12 cellular contexts compared by ENCODE assay signal in genomic region chr4:99317811-99318210, GRCh38. TPM values are rescaled to one million over a fixed set of nuclear protein-coding genes. Genes with fewer than 3 reads are reported as not detected.
DNase-seq lines count a peak whose midpoint lies in the region; ATAC-seq, FAIRE-seq and TF ChIP-seq lines count a peak whose summit lies in the region.
"Not testable (repeated sequence)": the region's sequence is repeated elsewhere in the genome, so short reads cannot be mapped to it uniquely, and the experiment has no call there.
"Had no signal": no experiment of that assay in that cellular context is flagged by ENCODE, and none has a peak within 500 bp of the region (broad histone marks: within the 10 kb centered on the region; RNA-seq: fewer than 3 reads in every experiment).

No MANE protein-coding gene starts in this region.

- BruUV-seq in IMR-90 (replicated peaks; lab: Mats Ljungman, UMichigan), result not testable (repeated sequence)

- H3K9me1 ChIP-seq in IMR-90 (ENCODE audit: insufficient read depth, low read length), result not testable (repeated sequence)

- DNase-seq in IMR-90; ascending aorta (ENCODE audit: low spot score in 2 of 2); H1 (ENCODE audit: low read depth in 1 of 2, low spot score in 2 of 2); left ventricle myocardium inferior; lower lobe of right lung; sigmoid colon; transverse colon: not testable (repeated sequence)

- not testable (repeated sequence) for H3K4me1 ChIP-seq in IMR-90 (ENCODE audit: control insufficient read depth, insufficient read depth, low read length); H1 (replicated peaks in 1 of 4; ENCODE audit: control insufficient read depth in 3 of 4, insufficient read depth in 4 of 4, low read length in 3 of 4); left ventricle myocardium inferior; lower lobe of right lung; sigmoid colon; transverse colon
- H3K4me1 ChIP-seq in ascending aorta, result peaks cover 6 to 12% of the 10 kb centered on the region in 2 donors

- POLR2A ChIA-PET in IMR-90 (lab: Charles Lee; ENCODE audit: unreplicated experiment); H1 (lab: Charles Lee; ENCODE audit: partially characterized antibody): not testable (repeated sequence)

- not testable (repeated sequence) for H3K79me2 ChIP-seq in H1 (ENCODE audit: control insufficient read depth in 1 of 2, insufficient read depth in 2 of 2, low read length in 2 of 2)

- in situ Hi-C loops in IMR-90 (cut with MboI; ENCODE audit: low sequenced_read_pairs); transverse colon (cut with MboI; ENCODE audit: low pct_ligation_motif_present in 1 of 4, low pct_unique_long_range_greater_than_20kb in 1 of 4, low sequenced_read_pairs in 3 of 4): not testable (repeated sequence)

- dilution Hi-C loops in IMR-90 (cut with HindIII; ENCODE audit: low sequenced_read_pairs, unreplicated experiment), result not testable (repeated sequence)

- WGBS in IMR-90 (ENCODE audit: extremely low coverage in 2 of 2, insufficient read length in 1 of 2), 2 experiments, result no CpG with 5 or more reads among the region's 8 CpGs
- 86% methylated on average over 8 of the region's 8 CpGs; no CpG with 5 or more reads in 1 of the 2 experiments for WGBS in H1 (ENCODE audit: extremely low coverage in 1 of 2, insufficient coverage in 1 of 2, insufficient read length in 1 of 2, insufficient replicate concordance in 2 of 2, low coverage in 1 of 2, low lambda C conversion rate in 2 of 2, missing lambda C conversion rate in 1 of 2), 2 experiments
- 91 to 93% methylated on average over 8 of the region's 8 CpGs for WGBS in sigmoid colon, 2 donors
- 63 to 86% methylated on average over 5 to 8 of the region's 8 CpGs for WGBS in transverse colon (ENCODE audit: low coverage in 1 of 2), 2 donors

- H2BK15ac ChIP-seq in IMR-90 (ENCODE audit: low read depth, low read length), result peak overlapping the region; percentile 7; the same call in 1 of the 3 replicates
- not testable (repeated sequence) for H2BK15ac ChIP-seq in H1 (ENCODE audit: low read length)

- H3K4me2 ChIP-seq in IMR-90 (ENCODE audit: low read depth, low read length); H1 (ENCODE audit: insufficient read depth in 1 of 2, low read depth in 2 of 2, low read length in 2 of 2): not testable (repeated sequence)

- H3K9ac ChIP-seq in IMR-90 (ENCODE audit: low read depth, low read length); H1 (replicated peaks in 1 of 4; ENCODE audit: extremely low read depth in 1 of 4, low read depth in 3 of 4, low read length in 3 of 4): not testable (repeated sequence)

- not testable (repeated sequence) for H3K9me3 ChIP-seq in IMR-90 (ENCODE audit: control insufficient read depth, insufficient read depth, low read length); ascending aorta; H1 (ENCODE audit: insufficient read depth in 2 of 2, low read depth in 1 of 2, low read length in 1 of 2); left ventricle myocardium inferior (replicated peaks); lower lobe of right lung; sigmoid colon; transverse colon

- not testable (repeated sequence) for H4K8ac ChIP-seq in IMR-90 (ENCODE audit: low read depth in 2 of 2, low read length in 2 of 2); H1 (ENCODE audit: extremely low read depth, insufficient read depth, low read length)

- not testable (repeated sequence) for FAIRE-seq in H1 (lab: Jason Lieb, UNC)

- not testable (repeated sequence) for H3K27me3 ChIP-seq in IMR-90 (ENCODE audit: control insufficient read depth, insufficient read depth, low read length); ascending aorta; H1 (replicated peaks in 1 of 4; ENCODE audit: control insufficient read depth in 3 of 4, extremely low read depth in 1 of 4, insufficient read depth in 3 of 4, low read length in 3 of 4); left ventricle myocardium inferior (ENCODE audit: low read depth); lower lobe of right lung (ENCODE audit: low read depth); sigmoid colon; transverse colon

- not testable (repeated sequence) for H3K79me1 ChIP-seq in IMR-90 (ENCODE audit: low read depth in 1 of 2, low read length in 2 of 2); H1 (ENCODE audit: low read depth, low read length)

- H2BK12ac ChIP-seq in H1 (ENCODE audit: low read depth, low read length), result not testable (repeated sequence)

- intact Hi-C loops in IMR-90 (cut with micrococcal nuclease); ascending aorta (cut with DNase I); left ventricle myocardium inferior (cut with micrococcal nuclease); lower lobe of right lung (cut with DNase I); sigmoid colon (cut with DNase I); transverse colon (cut with DNase I; ENCODE audit: low total_unique reads): not testable (repeated sequence)

- not testable (repeated sequence) for TF ChIP-seq EP300 in H1 (IDR thresholded peaks at IDR 0.05; ENCODE audit: borderline replicate concordance in 1 of 2, low read depth in 2 of 2, low read length in 2 of 2); sigmoid colon (IDR thresholded peaks at IDR 0.05); transverse colon (IDR thresholded peaks at IDR 0.05; ENCODE audit: low read depth)

- not testable (repeated sequence) for TF ChIP-seq CTCF in IMR-90 (conservative IDR thresholded peaks at IDR 0.05; ENCODE audit: low read depth, low read length); ascending aorta (IDR thresholded peaks at IDR 0.05); H1 (IDR thresholded peaks at IDR 0.05; ENCODE audit: control extremely low read depth in 1 of 3, insufficient read depth in 1 of 3, low read depth in 1 of 3, low read length in 3 of 3); left ventricle myocardium inferior (IDR thresholded peaks at IDR 0.05; ENCODE audit: borderline replicate concordance); lower lobe of right lung (IDR thresholded peaks at IDR 0.05); sigmoid colon (IDR thresholded peaks at IDR 0.05); transverse colon (IDR thresholded peaks at IDR 0.05)

- H3K36me3 ChIP-seq in IMR-90 (ENCODE audit: control insufficient read depth, insufficient read depth, low read length) (peaks cover 16% of the 10 kb centered on the region; the same call in 1 of the 2 replicates), ascending aorta (peaks cover 4 to 44% of the 10 kb centered on the region in 2 donors), lower lobe of right lung (peaks cover 21% of the 10 kb centered on the region)
- not testable (repeated sequence) for H3K36me3 ChIP-seq in H1 (ENCODE audit: control insufficient read depth in 2 of 4, insufficient read depth in 4 of 4, low read length in 3 of 4); left ventricle myocardium inferior; sigmoid colon; transverse colon

- ATAC-seq in IMR-90 (ENCODE audit: low read depth); lower lobe of right lung: not testable (repeated sequence)

- H2AK5ac ChIP-seq in IMR-90 (ENCODE audit: low read depth, low read length); H1 (ENCODE audit: low read depth, low read length): not testable (repeated sequence)

- not testable (repeated sequence) for H2AFZ ChIP-seq in IMR-90 (replicated peaks; ENCODE audit: low read length, poor library complexity)
- peak overlapping the region; percentile 28 for H2AFZ ChIP-seq in H1 (ENCODE audit: low read length)

- H3K4ac ChIP-seq in IMR-90 (ENCODE audit: low read depth, low read length), result peak overlapping the region; percentile 1; the same call in 1 of the 2 replicates
- H3K4ac ChIP-seq in H1 (replicated peaks; ENCODE audit: insufficient read length, low read depth, low read length), result not testable (repeated sequence)

- TF ChIP-seq RAD21 in IMR-90 (IDR thresholded peaks at IDR 0.05; ENCODE audit: low read length); H1 (IDR thresholded peaks at IDR 0.05 in 1 of 2, conservative IDR thresholded peaks at IDR 0.05 in 1 of 2; ENCODE audit: low read depth in 2 of 2, low read length in 2 of 2): not testable (repeated sequence)

- H3K56ac ChIP-seq in IMR-90 (ENCODE audit: extremely low read depth, insufficient read depth, low read length); H1 (replicated peaks; ENCODE audit: insufficient read length, low read depth, low read length): not testable (repeated sequence)

- H3K14ac ChIP-seq in IMR-90 (replicated peaks; ENCODE audit: low read depth, low read length); H1 (ENCODE audit: insufficient read length): not testable (repeated sequence)

- H2BK120ac ChIP-seq in IMR-90 (ENCODE audit: low read depth, low read length), result peak overlapping the region; percentile 52
- not testable (repeated sequence) for H2BK120ac ChIP-seq in H1 (replicated peaks; ENCODE audit: low read depth, low read length)

- not testable (repeated sequence) for H4K20me1 ChIP-seq in IMR-90 (ENCODE audit: insufficient read depth, low read length); H1 (replicated peaks in 1 of 2; ENCODE audit: control insufficient read depth in 1 of 2, insufficient read depth in 2 of 2, low read length in 2 of 2)

- CTCF ChIA-PET in IMR-90 (lab: Yijun Ruan, JAX); H1 (lab: Charles Lee; ENCODE audit: partially characterized antibody): not testable (repeated sequence)

- H2BK5ac ChIP-seq in IMR-90 (ENCODE audit: low read depth, low read length, poor library complexity, severe bottlenecking); H1 (ENCODE audit: low read depth, low read length): not testable (repeated sequence)

- not testable (repeated sequence) for H4K91ac ChIP-seq in IMR-90 (ENCODE audit: insufficient read depth, low read depth, low read length); H1 (replicated peaks; ENCODE audit: insufficient read length, low read length)

- not testable (repeated sequence) for H2AK9ac ChIP-seq in IMR-90 (replicated peaks; ENCODE audit: low read depth, low read length, poor library complexity)

- H4K5ac ChIP-seq in IMR-90 (ENCODE audit: low read depth, low read length), result peak overlapping the region; percentile 71; the same call in 1 of the 2 replicates
- not testable (repeated sequence) for H4K5ac ChIP-seq in H1 (ENCODE audit: insufficient read length, low read depth, low read length)

- not testable (repeated sequence) for H3K23ac ChIP-seq in IMR-90 (ENCODE audit: low read depth, low read length); H1 (ENCODE audit: insufficient read length)

- H2BK20ac ChIP-seq in IMR-90 (ENCODE audit: low read depth, low read length); H1 (ENCODE audit: low read length): not testable (repeated sequence)

- H3K4me3 ChIP-seq in IMR-90 (ENCODE audit: insufficient read depth, low read depth, low read length); H1 (ENCODE audit: extremely low read depth in 1 of 4, insufficient read depth in 2 of 4, low read depth in 3 of 4, low read length in 4 of 4): not testable (repeated sequence)
- peak overlapping the region in 1 of 2 donors; percentile 41 for H3K4me3 ChIP-seq in ascending aorta
- peak overlapping the region; percentile 56 for H3K4me3 ChIP-seq in left ventricle myocardium inferior
- H3K4me3 ChIP-seq in lower lobe of right lung, result peak overlapping the region; percentile 51
- H3K4me3 ChIP-seq in sigmoid colon, result peak overlapping the region; percentile 7 to 35 (median 22)
- H3K4me3 ChIP-seq in transverse colon, result peak overlapping the region in 1 of 4 donors; percentile 33

- TF ChIP-seq POLR2A in IMR-90 (IDR thresholded peaks at IDR 0.05; ENCODE audit: low read depth, low read length); H1 (IDR thresholded peaks at IDR 0.05; ENCODE audit: control extremely low read depth in 1 of 2, low read depth in 2 of 2, low read length in 2 of 2); sigmoid colon (IDR thresholded peaks at IDR 0.05); transverse colon (IDR thresholded peaks at IDR 0.05): not testable (repeated sequence)

- not testable (repeated sequence) for H3K23me2 ChIP-seq in H1 (ENCODE audit: low read depth, low read length)

- peak overlapping the region; percentile 63; the same call in 1 of the 2 replicates for H3K18ac ChIP-seq in IMR-90 (ENCODE audit: low read depth, low read length)
- not testable (repeated sequence) for H3K18ac ChIP-seq in H1 (ENCODE audit: extremely low read depth, low read length)

- not testable (repeated sequence) for H3K27ac ChIP-seq in IMR-90 (ENCODE audit: insufficient read depth, low read length); H1 (ENCODE audit: low read depth, low read length)
- H3K27ac ChIP-seq in ascending aorta (peak overlapping the region; percentile 64 to 82), left ventricle myocardium inferior (replicated peaks) (peak overlapping the region; percentile 83), lower lobe of right lung (peak overlapping the region; percentile 65), sigmoid colon (peak overlapping the region; percentile 4 to 48 (median 28)), transverse colon (peak overlapping the region; percentile 8 to 44 (median 32))

RNA-seq across cellular contexts. Expression of gene ADH1B, which starts 3.4 kb away (rescaled TPM):
- total RNA-seq in IMR-90 (2012; rRNA removed), result under 0.01 and 0.36 TPM in 2 replicates
- 0.10 and 0.46 TPM in 2 replicates for polyA plus RNA-seq in IMR-90 (2012; rRNA removed)
- polyA plus RNA-seq in IMR-90 (2012; cell fraction: cytosol; rRNA removed), result 0.40 TPM in 1 of 2 replicates, not detected in the other
- 0.08 and 1.1 TPM in 2 replicates for polyA plus RNA-seq in IMR-90 (2012; cell fraction: nucleus; rRNA removed; ENCODE audit: low replicate concordance)
- 650 TPM for total RNA-seq in ascending aorta
- total RNA-seq in H1 (2021; fragmentation: NEBNext Ultra II Directional; extraction: Animal tissue kit (Norgen Biotek cat#: 25700)), result not detected in 2 replicates
- not detected in 2 replicates for polyA plus RNA-seq in H1 (2011; rRNA removed)
- polyA plus RNA-seq in H1 (2011; cell fraction: cytosol; rRNA removed), result not detected
- not detected for polyA plus RNA-seq in H1 (2011; cell fraction: nucleus; rRNA removed)
- not detected in 4 replicates for polyA plus RNA-seq in H1 (2012, experiment 1 of 2)
- not detected for polyA plus RNA-seq in H1 (2012, experiment 2 of 2)
- not detected for polyA plus RNA-seq in H1 (2013, experiment 1 of 2)
- not detected for polyA plus RNA-seq in H1 (2013, experiment 2 of 2)
- polyA minus RNA-seq in H1 (2011; rRNA and poly(A)+ RNA removed), result not detected in 2 replicates
- not detected for polyA minus RNA-seq in H1 (2011; cell fraction: cytosol; rRNA and poly(A)+ RNA removed)
- not detected for polyA minus RNA-seq in H1 (2011; cell fraction: nucleus; rRNA and poly(A)+ RNA removed)
- total RNA-seq in left ventricle myocardium inferior, result 91.9 TPM
- 644 TPM for total RNA-seq in lower lobe of right lung
- 100 to 1,000 TPM; 270 to 906 (median 466) TPM for total RNA-seq in sigmoid colon
- 100 to 1,000 TPM in 2 of 3 donors, 10 to 100 TPM in 1; 35.4 to 548 (median 171) TPM for polyA plus RNA-seq in sigmoid colon
- 100 to 1,000 TPM in 2 of 4 donors, 10 to 100 TPM in 2; 64.3 to 318 (median 114) TPM for total RNA-seq in transverse colon
- total RNA-seq: A172, Calu3, H4, PC-3 had no signal

RNA-seq across cellular contexts. Expression of gene ADH1A, which starts 27.0 kb away (rescaled TPM):
- total RNA-seq in IMR-90 (2012; rRNA removed), result not detected in 2 replicates
- not detected in 2 replicates for polyA plus RNA-seq in IMR-90 (2012; rRNA removed)
- polyA plus RNA-seq in IMR-90 (2012; cell fraction: cytosol; rRNA removed), result not detected in 2 replicates
- not detected in 2 replicates for polyA plus RNA-seq in IMR-90 (2012; cell fraction: nucleus; rRNA removed; ENCODE audit: low replicate concordance)
- not detected for total RNA-seq in ascending aorta
- not detected in 2 replicates for total RNA-seq in H1 (2021; fragmentation: NEBNext Ultra II Directional; extraction: Animal tissue kit (Norgen Biotek cat#: 25700))
- polyA plus RNA-seq in H1 (2011; rRNA removed), result not detected in 2 replicates
- not detected for polyA plus RNA-seq in H1 (2011; cell fraction: cytosol; rRNA removed)
- not detected for polyA plus RNA-seq in H1 (2011; cell fraction: nucleus; rRNA removed)
- not detected in 4 replicates for polyA plus RNA-seq in H1 (2012, experiment 1 of 2)
- not detected for polyA plus RNA-seq in H1 (2012, experiment 2 of 2)
- polyA plus RNA-seq in H1 (2013, experiment 1 of 2), result not detected
- not detected for polyA plus RNA-seq in H1 (2013, experiment 2 of 2)
- not detected in 2 replicates for polyA minus RNA-seq in H1 (2011; rRNA and poly(A)+ RNA removed)
- polyA minus RNA-seq in H1 (2011; cell fraction: cytosol; rRNA and poly(A)+ RNA removed), result not detected
- not detected for polyA minus RNA-seq in H1 (2011; cell fraction: nucleus; rRNA and poly(A)+ RNA removed)
- 0.36 TPM for total RNA-seq in left ventricle myocardium inferior
- total RNA-seq in lower lobe of right lung, result 3.0 TPM
- total RNA-seq in sigmoid colon, result not detected
- polyA plus RNA-seq in sigmoid colon, result not detected
- not detected for total RNA-seq in transverse colon
- total RNA-seq: A172, Calu3, H4, PC-3 had no signal
- polyA plus RNA-seq: BJ had no signal

RNA-seq across cellular contexts. Expression of gene ADH1C, which starts 34.7 kb away (rescaled TPM):
- total RNA-seq in IMR-90 (2012; rRNA removed) (not detected in 2 replicates), ascending aorta (4.6 TPM), left ventricle myocardium inferior (2.6 TPM), lower lobe of right lung (8.2 TPM), sigmoid colon (10 to 100 TPM in 3 of 4 donors, 1 to 10 TPM in 1; 2.6 to 25.3 (median 15.9) TPM), transverse colon (100 to 1,000 TPM in 2 of 4 donors, 10 to 100 TPM in 2; 28.1 to 496 (median 231) TPM)
- polyA plus RNA-seq in IMR-90 (2012; rRNA removed) (0.26 TPM in 1 of 2 replicates, not detected in the other), H1 (2011; rRNA removed) (not detected in 2 replicates), sigmoid colon (100 to 1,000 TPM in 2 of 3 donors, 10 to 100 TPM in 1; 94.4 to 311 (median 283) TPM)
- polyA plus RNA-seq in IMR-90 (2012; cell fraction: cytosol; rRNA removed), result 0.07 and 0.24 TPM in 2 replicates
- polyA plus RNA-seq in IMR-90 (2012; cell fraction: nucleus; rRNA removed; ENCODE audit: low replicate concordance), result 0.17 and 0.21 TPM in 2 replicates
- total RNA-seq in H1 (2021; fragmentation: NEBNext Ultra II Directional; extraction: Animal tissue kit (Norgen Biotek cat#: 25700)), result not detected in 2 replicates
- not detected for polyA plus RNA-seq in H1 (2011; cell fraction: cytosol; rRNA removed)
- not detected for polyA plus RNA-seq in H1 (2011; cell fraction: nucleus; rRNA removed)
- polyA plus RNA-seq in H1 (2012, experiment 1 of 2), result not detected in 4 replicates
- polyA plus RNA-seq in H1 (2012, experiment 2 of 2), result not detected
- polyA plus RNA-seq in H1 (2013, experiment 1 of 2), result not detected
- not detected for polyA plus RNA-seq in H1 (2013, experiment 2 of 2)
- polyA minus RNA-seq in H1 (2011; rRNA and poly(A)+ RNA removed), result not detected in 2 replicates
- not detected for polyA minus RNA-seq in H1 (2011; cell fraction: cytosol; rRNA and poly(A)+ RNA removed)
- not detected for polyA minus RNA-seq in H1 (2011; cell fraction: nucleus; rRNA and poly(A)+ RNA removed)
- total RNA-seq: A172, PC-3 had no signal

Comparison
In these comparisons a context has a peak if more than half of its experiments do, and no peak if none do; other contexts are left out.
1. RNA of gene ADH1B, which starts 3.4 kb away (total RNA-seq): 650 TPM in ascending aorta (single experiment), 644 TPM in lower lobe of right lung (single experiment), 270 to 906 TPM in sigmoid colon, 64.3 to 318 TPM in transverse colon and 91.9 TPM in left ventricle myocardium inferior (single experiment); under 0.01 to 0.36 TPM in IMR-90 and not detected in H1; every median in the first group is over 10 times any median in the second.